ENCODE assay signal across 8 cellular contexts in genomic region chr20:63056236-63057132, GRCh38. TPM values are rescaled to one million over a fixed set of nuclear protein-coding genes. Genes with fewer than 3 reads are reported as not detected.
DNase-seq lines count a peak whose midpoint lies in the region; ATAC-seq lines count a peak whose summit lies in the region.

No MANE protein-coding gene starts in this region.

- H3K4me3 Mint-ChIP-seq in activated T-helper 17 cell treated with anti-CD3 and anti-CD28 coated beads, Interleukin-2, amount 50 U/mL, for 72 hours: no peak overlapping the region

- no peaks in the 10 kb centered on the region for H3K9me3 Mint-ChIP-seq in activated T-helper 17 cell treated with anti-CD3 and anti-CD28 coated beads, Interleukin-2, amount 50 U/mL, for 72 hours

- ATAC-seq in activated T-helper 17 cell treated with anti-CD3 and anti-CD28 coated beads, Interleukin-2, amount 50 U/mL, for 72 hours (replicated peaks): peak; percentile 52
- ATAC-seq in GM18517 (IDR thresholded peaks at IDR 0.05; ENCODE audit: unreplicated experiment): no peak

- H3K36me3 Mint-ChIP-seq in activated T-helper 17 cell treated with anti-CD3 and anti-CD28 coated beads, Interleukin-2, amount 50 U/mL, for 72 hours (ENCODE audit: low read depth): no peaks in the 10 kb centered on the region

- no peaks in the 10 kb centered on the region for H3K4me1 Mint-ChIP-seq in activated T-helper 17 cell treated with anti-CD3 and anti-CD28 coated beads, Interleukin-2, amount 50 U/mL, for 72 hours

- no peak overlapping the region for H3K27ac Mint-ChIP-seq in activated T-helper 17 cell treated with anti-CD3 and anti-CD28 coated beads, Interleukin-2, amount 50 U/mL, for 72 hours

- peaks cover 16% of the 10 kb centered on the region for H3K27me3 Mint-ChIP-seq in activated T-helper 17 cell treated with anti-CD3 and anti-CD28 coated beads, Interleukin-2, amount 50 U/mL, for 72 hours

- DNase-seq in NCI-H82 (lab: John Stamatoyannopoulos, UW) (peak; percentile 67), NCI-H82 treated with DMSO at 0.1 percent for 48 hours (lab: John Stamatoyannopoulos, UW; ENCODE audit: unreplicated experiment) (no peak), NCI-H69 (lab: John Stamatoyannopoulos, UW) (peak; percentile 22), globus pallidus (ENCODE audit: low spot score) (peak; percentile 24), posterior cingulate gyrus (peak; percentile 26 to 90 (median 48)), NCI-H226 (no peak)

- intact Hi-C loops in posterior cingulate gyrus (cut with DNase I): loop anchor here (1.0 kb wide), 1 partner anchor 123 kb away; no protein-coding TSS in a partner anchor

RNA-seq across cellular contexts. Expression of gene BHLHE23, which starts 49.7 kb away (rescaled TPM):
- not detected for total RNA-seq in activated T-helper 17 cell treated with anti-CD3 and anti-CD28 coated beads, Interleukin-2, amount 50 U/mL, for 72 hours

Comparison
In these comparisons a context has a peak if more than half of its experiments do, and no peak if none do; other contexts are left out.
1. DNase-seq: peak in NCI-H82 (single experiment), NCI-H69 (single experiment), globus pallidus (single experiment) and posterior cingulate gyrus (10 of 10); none in NCI-H82 treated with DMSO at 0.1 percent for 48 hours (single experiment) and NCI-H226 (single experiment).